Comparison of ENCODE assay signal across 19 cellular contexts in genomic region chr7:48781783-48782182, GRCh38.
DNase-seq lines count a peak whose midpoint lies in the region; ATAC-seq lines count a peak whose summit lies in the region.
"Had no signal": no experiment of that assay in that cellular context is flagged by ENCODE, and none has a peak within 500 bp of the region (broad histone marks: within the 10 kb centered on the region; RNA-seq: fewer than 3 reads in every experiment).

No MANE protein-coding gene starts in this region.

- ATAC-seq in GM21528 (IDR thresholded peaks at IDR 0.05; ENCODE audit: low FRiP score, unreplicated experiment), result no peak
- ATAC-seq: effector memory CD8-positive, alpha-beta T cell; gastroesophageal sphincter had no signal

- DNase-seq in NOMO-1 treated with DMSO at 0.1 percent for 48 hours (lab: John Stamatoyannopoulos, UW; ENCODE audit: unreplicated experiment) (peak; percentile 21), NOMO-1 treated with dmso at 0.1 percent for 144 hours (lab: John Stamatoyannopoulos, UW; ENCODE audit: unreplicated experiment) (no peak), NCI-H2029 treated with DMSO at 0.1 percent for 48 hours (lab: John Stamatoyannopoulos, UW) (peak; percentile 47), T1000 (lab: John Stamatoyannopoulos, UW) (peak; percentile 33), myocyte (ENCODE audit: low read depth) (peak; percentile 68), GF-D8 (lab: John Stamatoyannopoulos, UW) (no peak)
- DNase-seq in activated naive CD4-positive, alpha-beta T cell treated with anti-CD3 and anti-CD28 coated beads, Interleukin-2, amount 50 U/mL, for 16 hours, result no peak
- DNase-seq: ACHN; activated CD4-positive, alpha-beta T cell treated with anti-CD3 and anti-CD28 coated beads, Interleukin-2, amount 50 U/mL, for 48 hours; activated gamma-delta T cell; COR-L47; effector memory CD8-positive, alpha-beta T cell; immature natural killer cell; midbrain; MV-4-11; NCI-H446 treated with DMSO at 0.1 percent for 48 hours; T-helper 9 cell had no signal

Comparison
In these comparisons a context has a peak if more than half of its experiments do, and no peak if none do; other contexts are left out.
1. DNase-seq: peak in NOMO-1 treated with DMSO at 0.1 percent for 48 hours (single experiment), NCI-H2029 treated with DMSO at 0.1 percent for 48 hours (single experiment), T1000 (single experiment) and myocyte (single experiment); none in NOMO-1 treated with dmso at 0.1 percent for 144 hours (single experiment), GF-D8 (single experiment) and activated naive CD4-positive, alpha-beta T cell treated with anti-CD3 and anti-CD28 coated beads, Interleukin-2, amount 50 U/mL, for 16 hours (single experiment).